ENCODE assay signal across 8 cellular contexts in genomic region chr4:185597532-185598188, GRCh38.
DNase-seq lines count a peak whose midpoint lies in the region; ATAC-seq, FAIRE-seq and TF ChIP-seq lines count a peak whose summit lies in the region.

No MANE protein-coding gene starts in this region.

- intact Hi-C loops in tibial artery (cut with DNase I; ENCODE audit: low total_unique reads): loop anchor here (5.0 to 10.0 kb wide), 2 partner anchors 125 to 393 kb away; partner anchors contain the start of genes CCDC110, CFAP97 and SNX25

- peak overlapping the region in 1 of 3 donors; percentile 20 for H3K27ac Mint-ChIP-seq in CD4-positive, CD25-positive, alpha-beta regulatory T cell
- no peak overlapping the region for H3K27ac Mint-ChIP-seq in osteocyte (ENCODE audit: unreplicated experiment)

- CTCF ChIA-PET in RWPE1 (lab: Yijun Ruan, JAX): interaction anchor here (0.5 to 3.2 kb wide), 26 partner anchors 8 to 1674 kb away, joined by 3 to 29 read pairs (median 3); partner anchors contain the start of genes ANKRD37 and CCDC110

- H3K36me3 ChIP-seq in CD4-positive, CD25-positive, alpha-beta regulatory T cell (ENCODE audit: control insufficient read depth, insufficient read depth, low read length): no peaks in the 10 kb centered on the region
- H3K36me3 ChIP-seq in tibial artery: peaks cover 0 to 7% (median 0%) of the 10 kb centered on the region in 3 donors

- no peaks in the 10 kb centered on the region for H3K9me3 ChIP-seq in CD4-positive, CD25-positive, alpha-beta regulatory T cell (ENCODE audit: control insufficient read depth in 2 of 2, low read length in 2 of 2)
- no peaks in the 10 kb centered on the region for H3K9me3 ChIP-seq in tibial artery

- H3K4me1 Mint-ChIP-seq in CD4-positive, CD25-positive, alpha-beta regulatory T cell: no peaks in the 10 kb centered on the region
- H3K4me1 Mint-ChIP-seq in osteocyte (ENCODE audit: unreplicated experiment): no peaks in the 10 kb centered on the region

- peak; percentile 57 for FAIRE-seq in frontal cortex (lab: Jason Lieb, UNC)

- no peak overlapping the region for H3K4me3 Mint-ChIP-seq in CD4-positive, CD25-positive, alpha-beta regulatory T cell
- H3K4me3 Mint-ChIP-seq in osteocyte (ENCODE audit: unreplicated experiment): no peak overlapping the region

- peak; percentile 40 to 72 (median 53) for DNase-seq in CD4-positive, CD25-positive, alpha-beta regulatory T cell
- DNase-seq in RWPE1 (ENCODE audit: low spot score) (peak; percentile 59), frontal cortex (ENCODE audit: low spot score in 2 of 2) (peak; percentile 54 to 63), osteocyte (ENCODE audit: extremely low spot score, unreplicated experiment) (no peak), tibial artery (peak; percentile 80 to 88)
- DNase-seq in activated effector memory CD4-positive, alpha-beta T cell treated with anti-CD3 and anti-CD28 coated beads, Interleukin-2, amount 50 U/mL, for 16 hours: peak; percentile 87

- H3K27me3 Mint-ChIP-seq in CD4-positive, CD25-positive, alpha-beta regulatory T cell: peaks cover 9% of the 10 kb centered on the region
- no peaks in the 10 kb centered on the region for H3K27me3 Mint-ChIP-seq in osteocyte (ENCODE audit: unreplicated experiment)

- TF ChIP-seq CTCF in RWPE1 (conservative IDR thresholded peaks at IDR 0.05; ENCODE audit: low read depth) (peak; percentile 99), osteocyte (IDR thresholded peaks at IDR 0.05) (peak; percentile 99), tibial artery (IDR thresholded peaks at IDR 0.05) (peak; percentile 97 to 100)

- POLR2A ChIA-PET in RWPE1 (lab: Yijun Ruan, JAX; ENCODE audit: low non-redundant PET): no interaction called here

- H3K27me3 ChIP-seq in CD4-positive, CD25-positive, alpha-beta regulatory T cell (ENCODE audit: control insufficient read depth, insufficient read depth, low read length): peaks cover 2% of the 10 kb centered on the region
- H3K27me3 ChIP-seq in tibial artery: no peaks in the 10 kb centered on the region

- H3K9me3 Mint-ChIP-seq in CD4-positive, CD25-positive, alpha-beta regulatory T cell: no peaks in the 10 kb centered on the region
- H3K9me3 Mint-ChIP-seq in osteocyte (ENCODE audit: unreplicated experiment): no peaks in the 10 kb centered on the region

- no peaks in the 10 kb centered on the region for H3K36me3 Mint-ChIP-seq in CD4-positive, CD25-positive, alpha-beta regulatory T cell
- H3K36me3 Mint-ChIP-seq in osteocyte (ENCODE audit: unreplicated experiment): no peaks in the 10 kb centered on the region

- TF ChIP-seq EP300 in Ishikawa (IDR thresholded peaks at IDR 0.05; ENCODE audit: borderline replicate concordance): no peak

- no peak overlapping the region for H3K4me3 ChIP-seq in CD4-positive, CD25-positive, alpha-beta regulatory T cell (ENCODE audit: low read depth, low read length)
- no peak overlapping the region for H3K4me3 ChIP-seq in tibial artery

- H3K4me1 ChIP-seq in CD4-positive, CD25-positive, alpha-beta regulatory T cell (ENCODE audit: control insufficient read depth, insufficient read depth, low read length, poor library complexity, severe bottlenecking): no peaks in the 10 kb centered on the region
- H3K4me1 ChIP-seq in tibial artery: peaks cover 0 to 54% (median 20%) of the 10 kb centered on the region in 4 donors

- no peak overlapping the region for H3K27ac ChIP-seq in CD4-positive, CD25-positive, alpha-beta regulatory T cell (ENCODE audit: insufficient read depth, low read length, poor library complexity, severe bottlenecking)
- H3K27ac ChIP-seq in RWPE1 (no peak overlapping the region), tibial artery (peak overlapping the region; percentile 58 to 77)

- peak in 1 of 2 donors; percentile 62 for ATAC-seq in CD4-positive, CD25-positive, alpha-beta regulatory T cell (ENCODE audit: low read depth in 2 of 2)
- peak; percentile 85 for ATAC-seq in GM19463 (IDR thresholded peaks at IDR 0.05; ENCODE audit: unreplicated experiment)

- TF ChIP-seq RAD21 in Ishikawa (IDR thresholded peaks at IDR 0.05; ENCODE audit: low read depth): peak; percentile 97

TF ChIP-seq in Ishikawa, 13 proteins besides CTCF, POLR2A, EP300 and RAD21:
- TF ChIP-seq USF1 (IDR thresholded peaks at IDR 0.05) (no peak), CREB1 (IDR thresholded peaks at IDR 0.05; ENCODE audit: low read depth) (no peak), REST (IDR thresholded peaks at IDR 0.05; ENCODE audit: low read depth) (no peak), CEBPB (IDR thresholded peaks at IDR 0.05) (peak; percentile 18; the same call in 1 of the 2 replicates), YY1 (IDR thresholded peaks at IDR 0.05; ENCODE audit: low read depth) (no peak)

Comparison
In these comparisons a context has a peak if more than half of its experiments do, and no peak if none do; other contexts are left out.
1. H3K27ac ChIP-seq: peak in tibial artery (2 of 2); none in CD4-positive, CD25-positive, alpha-beta regulatory T cell (single experiment) and RWPE1 (single experiment).
2. Peak in every context shown above with its lines, with median percentiles within 50 percentile points of each other: CTCF ChIP-seq.